Comparison of ENCODE assay signal across 1 cellular context in genomic region chr6:159693128-159693893, GRCh38.
A peak's percentile ranks its signal among the peaks of the same experiment; 100 is the strongest.
TF ChIP-seq lines count a peak whose summit lies in the region.

TSS of gene SOD2 (minus strand) at chr6:159693241. CDS start at chr6:159693167, 74 bp downstream.

TF ChIP-seq in Ishikawa, 13 proteins besides CTCF, POLR2A, EP300 and RAD21 (continued from another document):
- TF ChIP-seq, protein P1, sequence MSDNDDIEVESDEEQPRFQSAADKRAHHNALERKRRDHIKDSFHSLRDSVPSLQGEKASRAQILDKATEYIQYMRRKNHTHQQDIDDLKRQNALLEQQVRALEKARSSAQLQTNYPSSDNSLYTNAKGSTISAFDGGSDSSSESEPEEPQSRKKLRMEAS (IDR thresholded peaks at IDR 0.05), result peak; percentile 54; the same call in 1 of the 2 replicates
- TF ChIP-seq CEBPB (IDR thresholded peaks at IDR 0.05), result no peak; the same call in 1 of the 2 replicates
TF ChIP-seq in Ishikawa: peak in this region for 4.
